Comparison of ENCODE assay signal across 16 cellular contexts in genomic region chr6:130615816-130616215, GRCh38.
"Had no signal": no experiment of that assay in that cellular context is flagged by ENCODE, and none has a peak within 500 bp of the region (broad histone marks: within the 10 kb centered on the region; RNA-seq: fewer than 3 reads in every experiment).

No MANE protein-coding gene starts in this region.

- H3K27me3 Mint-ChIP-seq: activated naive CD4-positive, alpha-beta T cell treated with anti-CD3 and anti-CD28 coated beads, Interleukin-2, amount 50 U/mL, for 24 hours; central memory CD8-positive, alpha-beta T cell; type B pancreatic cell had no signal

- DNase-seq: activated CD4-positive, alpha-beta T cell treated with anti-CD3 and anti-CD28 coated beads, Interleukin-2, amount 50 U/mL, for 1 hour; activated effector memory CD4-positive, alpha-beta T cell treated with Interleukin-2 at 50 U/mL for 16 hours; activated T-cell treated with anti-CD3 and anti-CD28 coated beads, Interleukin-2, amount 50 U/mL, for 1 hour; amniotic stem cell; body of pancreas; effector memory CD4-positive, alpha-beta T cell; heart left ventricle; left ventricle myocardium superior; stimulated activated CD4-positive, alpha-beta T cell treated with anti-CD3 and anti-CD28 coated beads, Interleukin-12 subunit alpha, Interleukin-12 subunit beta, amount 100 ng/mL, for 4 hours; stimulated activated naive CD4-positive, alpha-beta T cell; T1000 had no signal

- H3K4me3 Mint-ChIP-seq: activated naive CD4-positive, alpha-beta T cell treated with anti-CD3 and anti-CD28 coated beads, Interleukin-2, amount 50 U/mL, for 24 hours; central memory CD8-positive, alpha-beta T cell; type B pancreatic cell had no signal

- H3K36me3 Mint-ChIP-seq: activated naive CD4-positive, alpha-beta T cell treated with anti-CD3 and anti-CD28 coated beads, Interleukin-2, amount 50 U/mL, for 24 hours; type B pancreatic cell had no signal

- H3K4me3 ChIP-seq: body of pancreas, heart left ventricle, suprapubic skin had no signal

- H3K27ac ChIP-seq: body of pancreas, heart left ventricle, suprapubic skin had no signal

- H3K27me3 ChIP-seq: body of pancreas, heart left ventricle, suprapubic skin had no signal

- ATAC-seq: body of pancreas, heart left ventricle, left ventricle myocardium superior had no signal

- H3K9me3 Mint-ChIP-seq: activated naive CD4-positive, alpha-beta T cell treated with anti-CD3 and anti-CD28 coated beads, Interleukin-2, amount 50 U/mL, for 24 hours; central memory CD8-positive, alpha-beta T cell; type B pancreatic cell had no signal

- H3K36me3 ChIP-seq: heart left ventricle, suprapubic skin had no signal

- H3K4me1 ChIP-seq: body of pancreas, heart left ventricle, suprapubic skin had no signal

- H3K27ac Mint-ChIP-seq: activated naive CD4-positive, alpha-beta T cell treated with anti-CD3 and anti-CD28 coated beads, Interleukin-2, amount 50 U/mL, for 24 hours; type B pancreatic cell had no signal

- FAIRE-seq: frontal cortex had no signal

- H3K9me3 ChIP-seq: body of pancreas, heart left ventricle, suprapubic skin had no signal
